In the genomic region with DNA sequence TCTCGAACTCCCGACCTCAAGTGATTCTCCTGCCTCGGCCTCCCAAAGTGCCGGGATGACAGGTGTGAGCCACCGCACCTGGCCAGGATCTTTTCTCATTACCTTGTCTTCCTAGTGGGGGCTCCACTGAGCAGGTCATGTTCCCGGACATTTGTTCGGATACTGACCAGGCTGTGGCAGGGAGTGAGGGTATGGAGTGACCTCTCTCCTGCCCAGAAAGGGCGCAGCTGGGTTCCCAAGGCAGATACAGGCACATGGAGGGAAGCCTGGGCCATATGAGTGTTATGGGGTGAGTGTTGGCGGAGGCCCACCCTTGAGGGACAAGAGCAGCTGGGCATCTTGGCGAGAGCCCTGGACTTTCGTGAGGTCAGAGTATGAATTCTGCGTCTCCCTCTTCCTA, we compare ENCODE assay signal across 2 cellular contexts.
TF ChIP-seq lines count a peak whose summit lies in the region.

No MANE protein-coding gene starts in this region.

TF ChIP-seq in SK-N-SH, 30 proteins besides CTCF, POLR2A, EP300 and RAD21:
- TF ChIP-seq, protein P1, sequence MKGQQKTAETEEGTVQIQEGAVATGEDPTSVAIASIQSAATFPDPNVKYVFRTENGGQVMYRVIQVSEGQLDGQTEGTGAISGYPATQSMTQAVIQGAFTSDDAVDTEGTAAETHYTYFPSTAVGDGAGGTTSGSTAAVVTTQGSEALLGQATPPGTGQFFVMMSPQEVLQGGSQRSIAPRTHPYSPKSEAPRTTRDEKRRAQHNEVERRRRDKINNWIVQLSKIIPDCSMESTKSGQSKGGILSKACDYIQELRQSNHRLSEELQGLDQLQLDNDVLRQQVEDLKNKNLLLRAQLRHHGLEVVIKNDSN (IDR thresholded peaks at IDR 0.05; ENCODE audit: borderline replicate concordance, low read depth): no peak
- TF ChIP-seq SIN3A (IDR thresholded peaks at IDR 0.05; ENCODE audit: borderline replicate concordance, low read depth, low read length) (no peak), SMC3 (IDR thresholded peaks at IDR 0.05; ENCODE audit: low read depth, low read length) (no peak), POLR2AphosphoS5 (IDR thresholded peaks at IDR 0.05; ENCODE audit: low read depth, low read length) (no peak), REST (IDR thresholded peaks at IDR 0.05; ENCODE audit: low read depth, low read length) (no peak), TCF12 (IDR thresholded peaks at IDR 0.05) (no peak), GATA2 (CRISPR knock-in tag; IDR thresholded peaks at IDR 0.05) (no peak), FOSL2 (IDR thresholded peaks at IDR 0.05; ENCODE audit: borderline replicate concordance, low read depth) (no peak), YY1 (IDR thresholded peaks at IDR 0.05; ENCODE audit: low read depth) (no peak), ELF1 (IDR thresholded peaks at IDR 0.05) (no peak), MEF2A (IDR thresholded peaks at IDR 0.05; ENCODE audit: borderline replicate concordance, low read depth) (no peak), FOXM1 (IDR thresholded peaks at IDR 0.05; ENCODE audit: low read depth) (no peak), TEAD4 (IDR thresholded peaks at IDR 0.05; ENCODE audit: borderline replicate concordance, insufficient read depth) (no peak)
- TF ChIP-seq, protein P2, sequence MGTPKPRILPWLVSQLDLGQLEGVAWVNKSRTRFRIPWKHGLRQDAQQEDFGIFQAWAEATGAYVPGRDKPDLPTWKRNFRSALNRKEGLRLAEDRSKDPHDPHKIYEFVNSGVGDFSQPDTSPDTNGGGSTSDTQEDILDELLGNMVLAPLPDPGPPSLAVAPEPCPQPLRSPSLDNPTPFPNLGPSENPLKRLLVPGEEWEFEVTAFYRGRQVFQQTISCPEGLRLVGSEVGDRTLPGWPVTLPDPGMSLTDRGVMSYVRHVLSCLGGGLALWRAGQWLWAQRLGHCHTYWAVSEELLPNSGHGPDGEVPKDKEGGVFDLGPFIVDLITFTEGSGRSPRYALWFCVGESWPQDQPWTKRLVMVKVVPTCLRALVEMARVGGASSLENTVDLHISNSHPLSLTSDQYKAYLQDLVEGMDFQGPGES (IDR thresholded peaks at IDR 0.05; ENCODE audit: low read depth, low read length): no peak

TF ChIP-seq in SK-N-SH treated with all-trans-retinoic acid at 6 μM for 48 hours, 23 proteins besides CTCF, POLR2A, EP300 and RAD21:
- TF ChIP-seq, protein P3, sequence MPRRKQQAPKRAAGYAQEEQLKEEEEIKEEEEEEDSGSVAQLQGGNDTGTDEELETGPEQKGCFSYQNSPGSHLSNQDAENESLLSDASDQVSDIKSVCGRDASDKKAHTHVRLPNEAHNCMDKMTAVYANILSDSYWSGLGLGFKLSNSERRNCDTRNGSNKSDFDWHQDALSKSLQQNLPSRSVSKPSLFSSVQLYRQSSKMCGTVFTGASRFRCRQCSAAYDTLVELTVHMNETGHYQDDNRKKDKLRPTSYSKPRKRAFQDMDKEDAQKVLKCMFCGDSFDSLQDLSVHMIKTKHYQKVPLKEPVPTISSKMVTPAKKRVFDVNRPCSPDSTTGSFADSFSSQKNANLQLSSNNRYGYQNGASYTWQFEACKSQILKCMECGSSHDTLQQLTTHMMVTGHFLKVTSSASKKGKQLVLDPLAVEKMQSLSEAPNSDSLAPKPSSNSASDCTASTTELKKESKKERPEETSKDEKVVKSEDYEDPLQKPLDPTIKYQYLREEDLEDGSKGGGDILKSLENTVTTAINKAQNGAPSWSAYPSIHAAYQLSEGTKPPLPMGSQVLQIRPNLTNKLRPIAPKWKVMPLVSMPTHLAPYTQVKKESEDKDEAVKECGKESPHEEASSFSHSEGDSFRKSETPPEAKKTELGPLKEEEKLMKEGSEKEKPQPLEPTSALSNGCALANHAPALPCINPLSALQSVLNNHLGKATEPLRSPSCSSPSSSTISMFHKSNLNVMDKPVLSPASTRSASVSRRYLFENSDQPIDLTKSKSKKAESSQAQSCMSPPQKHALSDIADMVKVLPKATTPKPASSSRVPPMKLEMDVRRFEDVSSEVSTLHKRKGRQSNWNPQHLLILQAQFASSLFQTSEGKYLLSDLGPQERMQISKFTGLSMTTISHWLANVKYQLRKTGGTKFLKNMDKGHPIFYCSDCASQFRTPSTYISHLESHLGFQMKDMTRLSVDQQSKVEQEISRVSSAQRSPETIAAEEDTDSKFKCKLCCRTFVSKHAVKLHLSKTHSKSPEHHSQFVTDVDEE (CRISPR knock-in tag; IDR thresholded peaks at IDR 0.05): no peak
